Comparison of ENCODE assay signal across 8 cellular contexts in the genomic region with DNA sequence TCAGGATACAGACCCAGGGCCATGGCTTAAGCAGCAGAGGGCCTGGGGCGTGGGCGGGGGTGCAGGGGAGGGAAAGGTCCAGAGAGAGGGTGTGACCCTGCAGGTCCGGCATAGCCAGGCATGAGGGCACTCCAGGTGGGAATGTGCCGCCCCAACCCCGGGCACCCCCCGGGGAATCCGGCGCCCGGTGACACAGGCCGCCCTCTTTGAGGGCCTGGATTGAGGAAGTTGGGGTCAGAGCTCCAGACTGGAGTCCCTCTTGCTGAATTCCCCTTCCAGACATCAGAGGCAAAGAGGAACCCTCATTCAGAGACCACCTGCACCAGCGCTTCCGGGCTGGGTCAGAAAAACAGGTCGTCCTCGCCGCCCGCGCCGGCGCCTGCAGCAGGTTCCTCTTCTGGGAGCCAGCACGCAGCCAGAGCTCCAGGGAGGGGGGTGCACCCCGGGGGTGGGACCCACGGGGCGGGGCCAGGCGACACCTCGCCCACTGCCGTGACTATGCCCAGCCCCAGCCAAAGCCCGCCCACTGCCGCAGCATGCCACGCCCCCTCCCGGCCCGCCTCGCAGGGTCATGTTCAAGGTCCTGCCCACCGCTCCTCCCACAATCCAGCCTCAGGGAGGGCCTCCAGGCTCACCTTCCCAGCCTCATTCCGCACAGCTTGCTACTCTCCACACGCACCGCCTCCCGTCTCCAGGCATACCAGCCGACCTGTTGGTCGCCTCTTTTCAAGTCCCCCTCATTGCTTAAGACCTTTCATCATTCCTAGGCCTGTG.
DNase-seq lines count a peak whose midpoint lies in the region; ATAC-seq and TF ChIP-seq lines count a peak whose summit lies in the region.

No MANE protein-coding gene starts in this region.

- peak overlapping the region; percentile 50 for H3K4me3 Mint-ChIP-seq in endothelial cell (ENCODE audit: unreplicated experiment)

- no peak for TF ChIP-seq CTCF in endothelial cell (IDR thresholded peaks at IDR 0.05; ENCODE audit: unreplicated experiment)

- no peak overlapping the region for H3K27ac Mint-ChIP-seq in endothelial cell (ENCODE audit: unreplicated experiment)

- no peaks in the 10 kb centered on the region for H3K36me3 ChIP-seq in mucosa of stomach (ENCODE audit: control insufficient read depth, insufficient read depth, low read length)

- H3K9ac ChIP-seq in mucosa of stomach (ENCODE audit: low read length): peak overlapping the region; percentile 52

- H3K4me1 ChIP-seq in mucosa of stomach (ENCODE audit: control insufficient read depth, insufficient read depth, low read length): peaks cover 29% of the 10 kb centered on the region

- no peaks in the 10 kb centered on the region for H3K9me3 Mint-ChIP-seq in endothelial cell (ENCODE audit: unreplicated experiment)

- no peak for TF ChIP-seq POLR2A in GM18505 (IDR thresholded peaks at IDR 0.05; ENCODE audit: borderline replicate concordance, extremely low read depth, insufficient read depth, insufficient read length)

- peak overlapping the region; percentile 57 for H3K4me3 ChIP-seq in mucosa of stomach (ENCODE audit: low read length)

- H3K27me3 Mint-ChIP-seq in endothelial cell (ENCODE audit: unreplicated experiment): peaks cover 9% of the 10 kb centered on the region

- H3K27me3 ChIP-seq in mucosa of stomach (ENCODE audit: control insufficient read depth, insufficient read depth, low read length): peaks cover 7% of the 10 kb centered on the region

- ATAC-seq in GM18505 (IDR thresholded peaks at IDR 0.05; ENCODE audit: unreplicated experiment) (peak; percentile 80), HG02870 (IDR thresholded peaks at IDR 0.05; ENCODE audit: unreplicated experiment) (peak; percentile 72)

- DNase-seq in NCI-H2196 treated with DMSO at 0.1 percent for 48 hours (lab: John Stamatoyannopoulos, UW; ENCODE audit: unreplicated experiment) (peak; percentile 92), endothelial cell (ENCODE audit: low spot score) (peak; percentile 76), H4 (ENCODE audit: low spot score) (no peak)
- DNase-seq in activated CD8-positive, alpha-beta memory T cell treated with anti-CD3 and anti-CD28 coated beads for 1 hour (ENCODE audit: extremely low read depth in 1 of 2, low read depth in 1 of 2): peak; percentile 45 to 52
- DNase-seq in stimulated activated CD8-positive, alpha-beta memory T cell treated with anti-CD3 and anti-CD28 coated beads, Interleukin-4, amount 100 ng/mL, for 24 hours (ENCODE audit: low read depth): peak; percentile 87

- no peaks in the 10 kb centered on the region for H3K9me3 ChIP-seq in mucosa of stomach (ENCODE audit: control insufficient read depth, low read length)

- peaks cover 14% of the 10 kb centered on the region for H3K4me1 Mint-ChIP-seq in endothelial cell (ENCODE audit: unreplicated experiment)

- H3K36me3 Mint-ChIP-seq in endothelial cell (ENCODE audit: low read depth, unreplicated experiment): no peaks in the 10 kb centered on the region
